Comparison of ENCODE assay signal across 1 cellular context in the genomic region with DNA sequence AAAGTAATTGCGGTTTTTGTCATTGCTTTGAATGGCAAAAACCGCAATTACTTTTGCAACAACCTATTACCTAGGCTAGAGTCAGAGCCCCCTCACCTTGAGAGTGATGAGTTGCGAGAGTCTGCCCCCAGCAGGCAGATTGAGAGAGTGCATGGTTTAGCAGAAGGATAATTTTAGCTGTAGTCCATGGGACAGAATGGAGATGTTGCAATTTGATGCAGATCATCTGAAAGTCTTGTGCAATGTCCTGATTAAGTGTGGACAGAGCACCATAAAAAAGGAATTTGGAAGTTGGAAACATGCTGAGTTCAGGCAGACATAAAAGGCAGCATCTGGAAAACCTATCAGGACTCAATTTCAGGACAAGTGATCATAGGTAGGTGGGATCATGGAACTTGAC.
TF ChIP-seq lines count a peak whose summit lies in the region.

No MANE protein-coding gene starts in this region.

TF ChIP-seq in H1, 55 proteins besides CTCF, POLR2A, EP300 and RAD21:
- TF ChIP-seq CEBPB (IDR thresholded peaks at IDR 0.05; ENCODE audit: low read depth, low read length) (peak; percentile 82; the same call in 1 of the 2 replicates), MAFK (IDR thresholded peaks at IDR 0.05; ENCODE audit: low read depth, low read length) (no peak), TCF12 (IDR thresholded peaks at IDR 0.05; ENCODE audit: low read depth, low read length) (no peak)
